Comparison of ENCODE assay signal across 8 cellular contexts in the genomic region with DNA sequence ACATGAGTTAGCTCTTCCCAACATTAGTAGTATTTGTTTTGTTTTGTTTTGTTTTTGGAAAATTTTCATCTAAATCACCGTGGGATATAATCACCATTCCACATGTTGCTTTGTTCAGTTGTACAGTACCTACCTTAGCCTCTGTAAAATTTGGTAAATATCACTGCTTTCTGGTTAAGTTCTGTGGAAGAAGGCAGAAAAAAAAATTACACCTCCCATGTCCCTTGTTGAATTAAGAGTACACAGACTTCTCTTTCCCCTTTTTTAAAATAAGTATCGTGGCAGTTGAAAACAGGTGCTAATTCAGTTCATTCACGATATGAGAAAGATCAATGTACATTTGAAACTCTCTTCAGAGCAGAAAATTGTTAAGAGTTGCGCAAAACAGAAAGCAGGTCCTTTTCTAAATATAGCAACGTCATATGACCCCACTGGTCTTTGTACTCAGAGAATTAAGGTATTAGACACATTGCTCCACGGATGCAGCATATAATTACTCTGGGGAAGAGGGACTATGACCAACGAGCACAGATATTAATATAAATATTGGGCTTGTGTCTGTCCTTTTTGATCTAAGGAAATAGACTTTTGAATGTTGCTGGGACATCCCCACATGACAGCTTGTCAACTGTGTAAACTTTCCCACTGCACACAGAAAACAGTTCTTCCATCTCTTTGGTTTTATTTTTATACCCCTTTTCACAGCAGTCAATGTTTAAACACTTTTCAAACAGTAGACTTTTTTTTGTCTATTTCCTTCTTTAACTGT. TPM values are rescaled to one million over a fixed set of nuclear protein-coding genes. Genes with fewer than 3 reads are reported as not detected.
DNase-seq lines count a peak whose midpoint lies in the region; ATAC-seq and TF ChIP-seq lines count a peak whose summit lies in the region.

No MANE protein-coding gene starts in this region.

- H3K4me1 Mint-ChIP-seq in CD4-positive, alpha-beta T cell (ENCODE audit: low read depth): peaks cover 44% of the 10 kb centered on the region
- peaks cover 19% of the 10 kb centered on the region for H3K4me1 Mint-ChIP-seq in endodermal cell

- DNase-seq in CD4-positive, alpha-beta T cell: no peak
- peak; percentile 53 for DNase-seq in iris pigment epithelial cell (ENCODE audit: low read depth)
- DNase-seq in tibial nerve (ENCODE audit: low spot score in 2 of 2): no peak
- no peak for DNase-seq in endodermal cell
- no peak for DNase-seq in anterior cingulate cortex (lab: John Stamatoyannopoulos, UW)

- no peak for TF ChIP-seq CTCF in CD4-positive, alpha-beta T cell (IDR thresholded peaks at IDR 0.05)
- no peak for TF ChIP-seq CTCF in tibial nerve (IDR thresholded peaks at IDR 0.05)
- TF ChIP-seq CTCF in endodermal cell (conservative IDR thresholded peaks at IDR 0.05): no peak

- H3K4me3 Mint-ChIP-seq in CD4-positive, alpha-beta T cell: peak overlapping the region; percentile 65
- H3K4me3 Mint-ChIP-seq in endodermal cell: no peak overlapping the region

- H3K27me3 Mint-ChIP-seq in CD4-positive, alpha-beta T cell: no peaks in the 10 kb centered on the region
- no peaks in the 10 kb centered on the region for H3K27me3 Mint-ChIP-seq in endodermal cell (ENCODE audit: insufficient read depth)

- H3K9me3 ChIP-seq in CD4-positive, alpha-beta T cell (ENCODE audit: control insufficient read depth, low read length): no peaks in the 10 kb centered on the region
- no peaks in the 10 kb centered on the region for H3K9me3 ChIP-seq in tibial nerve
- no peaks in the 10 kb centered on the region for H3K9me3 ChIP-seq in endodermal cell (ENCODE audit: control insufficient read depth, low read length)

- no peak overlapping the region for H3K9ac ChIP-seq in endodermal cell (ENCODE audit: extremely low read depth, low read length, poor library complexity, severe bottlenecking)

- no peaks in the 10 kb centered on the region for H3K36me3 ChIP-seq in tibial nerve
- H3K36me3 ChIP-seq in endodermal cell (ENCODE audit: control insufficient read depth, insufficient read depth, low read length): no peaks in the 10 kb centered on the region

- peak overlapping the region; percentile 92 for H3K27ac Mint-ChIP-seq in CD4-positive, alpha-beta T cell
- H3K27ac Mint-ChIP-seq in endodermal cell: no peak overlapping the region

- CTCF ChIA-PET in CD4-positive, alpha-beta T cell (lab: Charles Lee): interaction anchor here (0.6 to 0.9 kb wide), 3 partner anchors 9 to 469 kb away, joined by 3 to 5 read pairs (median 4); no protein-coding TSS in a partner anchor

- intact Hi-C loops in CD4-positive, alpha-beta T cell (cut with DNase I, micrococcal nuclease): loop anchor here in 1 of 2 experiments (1.0 kb wide), 1 partner anchor 8 kb away; no protein-coding TSS in a partner anchor

- TF ChIP-seq EP300 in tibial nerve (IDR thresholded peaks at IDR 0.05): peak in 1 of 2 donors; percentile 19

- POLR2A ChIA-PET in CD4-positive, alpha-beta T cell (lab: Charles Lee): interaction anchor here (0.6 to 3.2 kb wide), 12 partner anchors 9 to 178 kb away, joined by 3 to 19 read pairs (median 4); partner anchors contain the start of gene ZNF217

- H3K36me3 Mint-ChIP-seq in CD4-positive, alpha-beta T cell (ENCODE audit: low read depth): no peaks in the 10 kb centered on the region
- H3K36me3 Mint-ChIP-seq in endodermal cell (ENCODE audit: low read depth): no peaks in the 10 kb centered on the region

- peak overlapping the region; percentile 48 for H3K27ac ChIP-seq in CD4-positive, alpha-beta T cell (ENCODE audit: low read depth, low read length)
- H3K27ac ChIP-seq in tibial nerve (peak overlapping the region in 3 of 4 donors; percentile 54 to 66 (median 55)), endodermal cell (ENCODE audit: low read depth, low read length) (no peak overlapping the region)

- TF ChIP-seq POLR2A in GM19099 (IDR thresholded peaks at IDR 0.05; ENCODE audit: extremely low read depth, insufficient read length, low read depth) (peak; percentile 25), Raji (IDR thresholded peaks at IDR 0.05; ENCODE audit: insufficient read depth, low read depth, low read length) (peak; percentile 24; the same call in 1 of the 2 replicates), tibial nerve (IDR thresholded peaks at IDR 0.05) (no peak)

- WGBS in tibial nerve, 2 donors: 36 to 37% methylated on average over 7 of the region's 7 CpGs
- WGBS in endodermal cell (ENCODE audit: insufficient coverage in 1 of 2, insufficient read length in 1 of 2), 2 experiments: 91 to 95% methylated on average over 5 to 7 of the region's 7 CpGs

- peak; percentile 73 for ATAC-seq in CD4-positive, alpha-beta T cell (ENCODE audit: poor library complexity)
- peak; percentile 60 for ATAC-seq in HG03108 (IDR thresholded peaks at IDR 0.05; ENCODE audit: unreplicated experiment)

- H3K27me3 ChIP-seq in CD4-positive, alpha-beta T cell (ENCODE audit: control insufficient read depth, insufficient read depth, low read length): no peaks in the 10 kb centered on the region
- H3K27me3 ChIP-seq in tibial nerve (no peaks in the 10 kb centered on the region), endodermal cell (ENCODE audit: control insufficient read depth, insufficient read depth, low read length, poor library complexity, severe bottlenecking) (no peaks in the 10 kb centered on the region)

- H3K9me3 Mint-ChIP-seq in CD4-positive, alpha-beta T cell: no peaks in the 10 kb centered on the region
- H3K9me3 Mint-ChIP-seq in endodermal cell: no peaks in the 10 kb centered on the region

- H3K4me1 ChIP-seq in tibial nerve (peaks cover 0 to 32% (median 23%) of the 10 kb centered on the region in 4 donors), endodermal cell (ENCODE audit: control insufficient read depth, insufficient read depth, low read length) (no peaks in the 10 kb centered on the region)

- H3K4me3 ChIP-seq in tibial nerve (no peak overlapping the region), endodermal cell (ENCODE audit: low read length) (no peak overlapping the region)

RNA-seq across cellular contexts. Expression of gene ZNF217, which starts 58.6 kb away (rescaled TPM):
- 10 to 100 TPM; 83.5 to 87.4 TPM for total RNA-seq in CD4-positive, alpha-beta T cell
- total RNA-seq in tibial nerve: 10 to 100 TPM; 21.4 to 24.3 (median 23.1) TPM
- 100 to 1,000 TPM; 100 to 123 TPM for total RNA-seq in endodermal cell
- 45.7 TPM for polyA plus RNA-seq in endodermal cell (2013, experiment 1 of 2)
- polyA plus RNA-seq in endodermal cell (2013, experiment 2 of 2): 46.1 TPM

Comparison
In these comparisons a context has a peak if more than half of its experiments do, and no peak if none do; other contexts are left out.
1. POLR2A ChIP-seq: peak in GM19099 (single experiment) and Raji (single experiment); none in tibial nerve (0 of 2).